ENCODE assay signal across 19 cellular contexts in the genomic region with DNA sequence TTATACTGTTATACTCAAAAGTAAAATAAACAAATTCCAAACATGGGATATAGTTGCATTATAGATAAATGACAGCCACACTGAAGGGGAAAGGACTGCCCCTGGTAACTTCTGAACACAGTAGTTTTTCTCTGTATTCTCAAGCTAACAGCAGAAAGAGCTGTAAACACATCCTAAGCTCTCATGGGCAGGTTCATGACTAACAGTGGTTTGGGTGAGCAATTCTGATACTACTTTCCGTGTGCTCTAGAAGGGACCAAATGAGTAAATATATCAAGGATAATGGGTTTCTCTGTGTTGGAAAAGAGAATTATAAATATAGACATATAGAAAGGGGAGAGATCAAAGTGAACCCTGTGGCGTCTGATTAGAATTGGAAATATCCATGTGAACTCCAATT. TPM values are rescaled to one million over a fixed set of nuclear protein-coding genes. Genes with fewer than 3 reads are reported as not detected.
A peak's percentile ranks its signal among the peaks of the same experiment; 100 is the strongest.
DNase-seq lines count a peak whose midpoint lies in the region; ATAC-seq and TF ChIP-seq lines count a peak whose summit lies in the region.
"Had no signal": no experiment of that assay in that cellular context is flagged by ENCODE, and none has a peak within 500 bp of the region (broad histone marks: within the 10 kb centered on the region; RNA-seq: fewer than 3 reads in every experiment).

No MANE protein-coding gene starts in this region.

- peaks cover 9% of the 10 kb centered on the region for H3K27me3 Mint-ChIP-seq in activated naive CD4-positive, alpha-beta T cell treated with anti-CD3 and anti-CD28 coated beads for 36 hours (ENCODE audit: low read depth)
- no peaks in the 10 kb centered on the region for H3K27me3 Mint-ChIP-seq in activated B cell treated with CpG ODN at 0.5 μM for 24 hours
- no peaks in the 10 kb centered on the region for H3K27me3 Mint-ChIP-seq in stimulated activated naive B cell treated with anti-CD40 and anti-IgM and Interleukin-4, amounts not matched to agents 10 μg/mL and 1 μg/mL and 100 μg/mL, for 72 hours

- H3K4me1 Mint-ChIP-seq in activated naive CD4-positive, alpha-beta T cell treated with anti-CD3 and anti-CD28 coated beads for 36 hours (ENCODE audit: low read depth) = peaks cover 10% of the 10 kb centered on the region
- H3K4me1 Mint-ChIP-seq in activated B cell treated with CpG ODN at 0.5 μM for 24 hours = peaks cover 49% of the 10 kb centered on the region
- peaks cover 34 to 56% of the 10 kb centered on the region in 2 donors for H3K4me1 Mint-ChIP-seq in stimulated activated naive B cell treated with anti-CD40 and anti-IgM and Interleukin-4, amounts not matched to agents 10 μg/mL and 1 μg/mL and 100 μg/mL, for 72 hours

- H3K9me3 Mint-ChIP-seq in activated naive CD4-positive, alpha-beta T cell treated with anti-CD3 and anti-CD28 coated beads, Interleukin-2, amount 50 U/mL, for 72 hours = peaks cover 15 to 20% of the 10 kb centered on the region in 2 donors
- peaks cover 21% of the 10 kb centered on the region for H3K9me3 Mint-ChIP-seq in activated naive CD4-positive, alpha-beta T cell treated with anti-CD3 and anti-CD28 coated beads for 36 hours
- peaks cover 12% of the 10 kb centered on the region for H3K9me3 Mint-ChIP-seq in activated B cell treated with CpG ODN at 0.5 μM for 24 hours
- peaks cover 6 to 24% of the 10 kb centered on the region in 2 donors for H3K9me3 Mint-ChIP-seq in stimulated activated naive B cell treated with anti-CD40 and anti-IgM and Interleukin-4, amounts not matched to agents 10 μg/mL and 1 μg/mL and 100 μg/mL, for 72 hours

- H3K27ac Mint-ChIP-seq in activated naive CD4-positive, alpha-beta T cell treated with anti-CD3 and anti-CD28 coated beads, Interleukin-2, amount 50 U/mL, for 72 hours = peak overlapping the region in 1 of 2 donors; percentile 34
- H3K27ac Mint-ChIP-seq in activated naive CD4-positive, alpha-beta T cell treated with anti-CD3 and anti-CD28 coated beads for 36 hours = no peak overlapping the region
- peak overlapping the region; percentile 91 for H3K27ac Mint-ChIP-seq in activated B cell treated with CpG ODN at 0.5 μM for 24 hours
- H3K27ac Mint-ChIP-seq in stimulated activated naive B cell treated with anti-CD40 and anti-IgM and Interleukin-4, amounts not matched to agents 10 μg/mL and 1 μg/mL and 100 μg/mL, for 72 hours = peak overlapping the region; percentile 37
- H3K27ac Mint-ChIP-seq: activated CD4-positive, alpha-beta memory T cell treated with anti-CD3 and anti-CD28 coated beads, Interleukin-2, amount 10 ng/mL, durations not matched to agents 7 days and 5 days; naive thymus-derived CD4-positive, alpha-beta T cell had no signal

- no peak for DNase-seq in activated naive CD4-positive, alpha-beta T cell treated with anti-CD3 and anti-CD28 coated beads, Interleukin-2, amount 50 U/mL, for 72 hours (ENCODE audit: low spot score in 2 of 2)
- DNase-seq in activated naive CD4-positive, alpha-beta T cell treated with anti-CD3 and anti-CD28 coated beads for 36 hours = no peak
- DNase-seq in activated B cell treated with CpG ODN at 0.5 μM for 24 hours (no peak), NCI-H2029 (lab: John Stamatoyannopoulos, UW) (no peak), NCI-H526 (lab: John Stamatoyannopoulos, UW) (no peak)
- no peak for DNase-seq in stimulated activated naive B cell treated with anti-CD40 and anti-IgM and Interleukin-4, amounts not matched to agents 10 μg/mL and 1 μg/mL and 100 μg/mL, for 72 hours
- DNase-seq: activated CD4-positive, alpha-beta memory T cell treated with anti-CD3 and anti-CD28 coated beads, Interleukin-2, amount 10 ng/mL, durations not matched to agents 7 days and 5 days; activated effector memory CD4-positive, alpha-beta T cell treated with Interleukin-2 at 50 U/mL for 16 hours; anterior cingulate cortex; EL; islet precursor cell; naive thymus-derived CD4-positive, alpha-beta T cell; NCI-H1417; stimulated activated CD4-positive, alpha-beta T cell treated with anti-CD3 and anti-CD28 coated beads, Interleukin-2, amount 100 ng/mL, for 48 hours; SW 1271 had no signal

- POLR2A ChIA-PET in activated B cell treated with CpG ODN at 0.5 μM for 24 hours (lab: Charles Lee) = interaction anchor here (0.9 to 7.6 kb wide), 8 partner anchors 8 to 450 kb away, joined by 3 to 112 read pairs (median 8); partner anchors contain the start of genes LCN8 and TPRN

- no peak for TF ChIP-seq CTCF in activated B cell treated with CpG ODN at 0.5 μM for 24 hours (IDR thresholded peaks at IDR 0.05)

- H3K4me3 Mint-ChIP-seq in activated naive CD4-positive, alpha-beta T cell treated with anti-CD3 and anti-CD28 coated beads for 36 hours = no peak overlapping the region
- peak overlapping the region; percentile 67 for H3K4me3 Mint-ChIP-seq in activated B cell treated with CpG ODN at 0.5 μM for 24 hours
- H3K4me3 Mint-ChIP-seq in stimulated activated naive B cell treated with anti-CD40 and anti-IgM and Interleukin-4, amounts not matched to agents 10 μg/mL and 1 μg/mL and 100 μg/mL, for 72 hours = no peak overlapping the region
- H3K4me3 Mint-ChIP-seq: activated CD4-positive, alpha-beta memory T cell treated with anti-CD3 and anti-CD28 coated beads, Interleukin-2, amount 10 ng/mL, durations not matched to agents 7 days and 5 days; naive thymus-derived CD4-positive, alpha-beta T cell had no signal

- ATAC-seq in activated naive CD4-positive, alpha-beta T cell treated with anti-CD3 and anti-CD28 coated beads, Interleukin-2, amount 50 U/mL, for 72 hours = peak; percentile 95 to 98
- peak; percentile 16 for ATAC-seq in activated B cell treated with CpG ODN at 0.5 μM for 24 hours (ENCODE audit: low read depth)
- peak; percentile 51 to 70 for ATAC-seq in stimulated activated naive B cell treated with anti-CD40 and anti-IgM and Interleukin-4, amounts not matched to agents 10 μg/mL and 1 μg/mL and 100 μg/mL, for 72 hours (replicated peaks)

- peaks cover 18 to 26% of the 10 kb centered on the region in 2 donors for H3K36me3 Mint-ChIP-seq in activated naive CD4-positive, alpha-beta T cell treated with anti-CD3 and anti-CD28 coated beads, Interleukin-2, amount 50 U/mL, for 72 hours
- H3K36me3 Mint-ChIP-seq in activated naive CD4-positive, alpha-beta T cell treated with anti-CD3 and anti-CD28 coated beads for 36 hours (ENCODE audit: low read depth) = peaks cover 8% of the 10 kb centered on the region
- peaks cover 9% of the 10 kb centered on the region for H3K36me3 Mint-ChIP-seq in activated B cell treated with CpG ODN at 0.5 μM for 24 hours (ENCODE audit: low read depth)
- H3K36me3 Mint-ChIP-seq in stimulated activated naive B cell treated with anti-CD40 and anti-IgM and Interleukin-4, amounts not matched to agents 10 μg/mL and 1 μg/mL and 100 μg/mL, for 72 hours = peaks cover 5 to 19% of the 10 kb centered on the region in 2 donors

- CTCF ChIA-PET in activated naive CD4-positive, alpha-beta T cell treated with anti-CD3 and anti-CD28 coated beads for 36 hours (lab: Charles Lee) = interaction anchor here (0.9 to 1.8 kb wide), 2 partner anchors 9 to 21 kb away, joined by 3 to 8 read pairs; no protein-coding TSS in a partner anchor
- CTCF ChIA-PET in activated B cell treated with CpG ODN at 0.5 μM for 24 hours (lab: Charles Lee) = no interaction called here

- intact Hi-C loops in activated naive CD4-positive, alpha-beta T cell treated with anti-CD3 and anti-CD28 coated beads for 36 hours (cut with micrococcal nuclease) = loop anchor here (1.0 kb wide), 1 partner anchor 16 kb away; no protein-coding TSS in a partner anchor
- intact Hi-C loops in activated B cell treated with CpG ODN at 0.5 μM for 24 hours (cut with micrococcal nuclease) = no loop called here

RNA-seq across cellular contexts. Expression of gene LCN6, which starts 2.2 kb away (rescaled TPM):
- total RNA-seq in activated naive CD4-positive, alpha-beta T cell treated with anti-CD3 and anti-CD28 coated beads, Interleukin-2, amount 50 U/mL, for 72 hours = not detected
- not detected for total RNA-seq in activated naive CD4-positive, alpha-beta T cell treated with anti-CD3 and anti-CD28 coated beads for 36 hours
- total RNA-seq in activated B cell treated with CpG ODN at 0.5 μM for 24 hours = not detected in 2 replicates
- total RNA-seq: chondrocyte; lung microvascular endothelial cell; naive thymus-derived CD4-positive, alpha-beta T cell had no signal

RNA-seq across cellular contexts. Expression of gene LCN8, which starts 7.5 kb away (rescaled TPM):
- not detected for total RNA-seq in activated naive CD4-positive, alpha-beta T cell treated with anti-CD3 and anti-CD28 coated beads, Interleukin-2, amount 50 U/mL, for 72 hours
- total RNA-seq in activated naive CD4-positive, alpha-beta T cell treated with anti-CD3 and anti-CD28 coated beads for 36 hours = not detected
- total RNA-seq in activated B cell treated with CpG ODN at 0.5 μM for 24 hours = 5.3 and 6.9 TPM in 2 replicates
- total RNA-seq: activated CD4-positive, alpha-beta memory T cell treated with anti-CD3 and anti-CD28 coated beads, Interleukin-2, amount 10 ng/mL, durations not matched to agents 7 days and 5 days; chondrocyte; lung microvascular endothelial cell; Peyer's patch; suprapubic skin had no signal

RNA-seq across cellular contexts. Expression of gene LCN10, which starts 7.8 kb away (rescaled TPM):
- total RNA-seq in activated naive CD4-positive, alpha-beta T cell treated with anti-CD3 and anti-CD28 coated beads, Interleukin-2, amount 50 U/mL, for 72 hours = 1 to 10 TPM in 1 of 2 donors, under 1 TPM in 1; 0.89 to 1.6 TPM
- total RNA-seq in activated naive CD4-positive, alpha-beta T cell treated with anti-CD3 and anti-CD28 coated beads for 36 hours = 1 to 10 TPM in 1 of 2 experiments, under 1 TPM in 1; 0.83 to 1.0 TPM
- 13.7 and 15.9 TPM in 2 replicates for total RNA-seq in activated B cell treated with CpG ODN at 0.5 μM for 24 hours
- total RNA-seq: activated CD4-positive, alpha-beta memory T cell treated with anti-CD3 and anti-CD28 coated beads, Interleukin-2, amount 10 ng/mL, durations not matched to agents 7 days and 5 days; chondrocyte; lung microvascular endothelial cell had no signal

RNA-seq across cellular contexts. Expression of gene LCN15, which starts 13.8 kb away (rescaled TPM):
- total RNA-seq in activated naive CD4-positive, alpha-beta T cell treated with anti-CD3 and anti-CD28 coated beads, Interleukin-2, amount 50 U/mL, for 72 hours = not detected
- not detected for total RNA-seq in activated naive CD4-positive, alpha-beta T cell treated with anti-CD3 and anti-CD28 coated beads for 36 hours
- not detected in 2 replicates for total RNA-seq in activated B cell treated with CpG ODN at 0.5 μM for 24 hours
- total RNA-seq: activated CD4-positive, alpha-beta memory T cell treated with anti-CD3 and anti-CD28 coated beads, Interleukin-2, amount 10 ng/mL, durations not matched to agents 7 days and 5 days; chondrocyte; lung microvascular endothelial cell; naive thymus-derived CD4-positive, alpha-beta T cell had no signal

RNA-seq across cellular contexts. Expression of gene DIPK1B, which starts 38.2 kb away (rescaled TPM):
- under 1 TPM in 1 of 2 donors, not detected in 1; 0.37 TPM for total RNA-seq in activated naive CD4-positive, alpha-beta T cell treated with anti-CD3 and anti-CD28 coated beads, Interleukin-2, amount 50 U/mL, for 72 hours
- total RNA-seq in activated naive CD4-positive, alpha-beta T cell treated with anti-CD3 and anti-CD28 coated beads for 36 hours = under 1 TPM in 1 of 2 experiments, not detected in 1; 0.10 TPM
- 1.5 and 2.2 TPM in 2 replicates for total RNA-seq in activated B cell treated with CpG ODN at 0.5 μM for 24 hours

Comparison
In these comparisons a context has a peak if more than half of its experiments do, and no peak if none do; other contexts are left out.
1. ATAC-seq: peak in every context shown above with its lines; median percentile 96 in activated naive CD4-positive, alpha-beta T cell treated with anti-CD3 and anti-CD28 coated beads, Interleukin-2, amount 50 U/mL, for 72 hours; 60 in stimulated activated naive B cell treated with anti-CD40 and anti-IgM and Interleukin-4, amounts not matched to agents 10 μg/mL and 1 μg/mL and 100 μg/mL, for 72 hours; 16 in activated B cell treated with CpG ODN at 0.5 μM for 24 hours.